In the genomic region with DNA sequence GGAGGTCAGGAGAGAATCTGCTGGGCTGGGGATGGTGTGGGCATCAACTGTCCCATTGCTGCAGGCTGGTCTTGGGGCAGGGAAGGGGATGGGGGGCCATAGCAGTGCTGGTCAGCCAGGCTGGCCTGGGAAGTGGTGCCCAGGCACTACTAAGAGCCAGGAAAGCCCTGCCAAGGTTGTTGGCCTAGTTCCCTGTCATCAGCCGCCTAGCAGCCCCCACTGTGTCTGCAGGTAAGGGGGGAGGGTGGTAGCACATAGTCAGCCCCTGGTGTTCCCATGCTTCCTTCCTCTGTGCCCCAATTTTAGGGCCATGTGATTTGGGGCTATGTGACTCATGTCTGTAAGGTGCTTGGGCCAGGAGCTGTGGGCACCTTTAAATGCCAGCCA, we compare ENCODE assay signal across 10 cellular contexts. TPM values are rescaled to one million over a fixed set of nuclear protein-coding genes. Genes with fewer than 3 reads are reported as not detected.
DNase-seq lines count a peak whose midpoint lies in the region; ATAC-seq, FAIRE-seq and TF ChIP-seq lines count a peak whose summit lies in the region.
"Had no signal": no experiment of that assay in that cellular context is flagged by ENCODE, and none has a peak within 500 bp of the region (broad histone marks: within the 10 kb centered on the region; RNA-seq: fewer than 3 reads in every experiment).

No MANE protein-coding gene starts in this region.

- H3K4me1 Mint-ChIP-seq in activated naive CD8-positive, alpha-beta T cell treated with anti-CD3 and anti-CD28 coated beads, Interleukin-2, amount 50 U/mL, for 24 hours, result peaks cover 63% of the 10 kb centered on the region

- H3K4me3 ChIP-seq in HUES6 (ENCODE audit: low read depth, low read length), result peak overlapping the region; percentile 13; the same call in 1 of the 2 replicates
- H3K4me3 ChIP-seq in liver (ENCODE audit: low read depth in 1 of 3, low read length in 3 of 3), result no peak overlapping the region
- H3K4me3 ChIP-seq in skin epidermis, result no peak overlapping the region
- no peak overlapping the region for H3K4me3 ChIP-seq in foreskin fibroblast (ENCODE audit: low read depth in 1 of 2, low read length in 2 of 2)

- no peaks in the 10 kb centered on the region for H3K27me3 Mint-ChIP-seq in activated naive CD8-positive, alpha-beta T cell treated with anti-CD3 and anti-CD28 coated beads, Interleukin-2, amount 50 U/mL, for 24 hours

- no peak overlapping the region for H3K27ac ChIP-seq in HUES6 (ENCODE audit: low read depth, low read length)
- H3K27ac ChIP-seq in liver (ENCODE audit: low read depth in 1 of 2, low read length in 2 of 2), result peak overlapping the region; percentile 97 to 99
- H3K27ac ChIP-seq in skin epidermis, result peak overlapping the region in 18 of 21 experiments; percentile 15 to 96 (median 85)

- DNase-seq in activated naive CD8-positive, alpha-beta T cell treated with anti-CD3 and anti-CD28 coated beads, Interleukin-2, amount 50 U/mL, for 24 hours, result no peak
- DNase-seq in foreskin fibroblast (no peak), RCC 7860 (ENCODE audit: low spot score) (no peak)
- DNase-seq: islet precursor cell, NCI-H226 had no signal

- TF ChIP-seq RAD21 in liver (IDR thresholded peaks at IDR 0.05), result no peak

- no peak for FAIRE-seq in RCC 7860 (lab: Jason Lieb, UNC)

- no peak for TF ChIP-seq CTCF in liver (IDR thresholded peaks at IDR 0.05; ENCODE audit: low read depth, low read length, missing input control)
- TF ChIP-seq CTCF in foreskin fibroblast (IDR thresholded peaks at IDR 0.05; ENCODE audit: low read depth, low read length), result no peak

- peaks cover under 1% of the 10 kb centered on the region; the same call in 1 of the 2 replicates for H3K36me3 ChIP-seq in HUES6 (ENCODE audit: control insufficient read depth, insufficient read depth, low read length)
- peaks cover 0 to 4% (median 2%) of the 10 kb centered on the region in 4 donors for H3K36me3 ChIP-seq in liver (ENCODE audit: control insufficient read depth in 4 of 4, insufficient read depth in 3 of 4, low read depth in 1 of 4, low read length in 3 of 4)

- H3K9me3 Mint-ChIP-seq in activated naive CD8-positive, alpha-beta T cell treated with anti-CD3 and anti-CD28 coated beads, Interleukin-2, amount 50 U/mL, for 24 hours, result no peaks in the 10 kb centered on the region

- H3K9ac ChIP-seq in HUES6 (ENCODE audit: low read length) (peak overlapping the region; percentile 10), liver (ENCODE audit: low read depth in 1 of 2, low read length in 2 of 2) (peak overlapping the region in 1 of 2 donors; percentile 17)

- H3K4me3 Mint-ChIP-seq in activated naive CD8-positive, alpha-beta T cell treated with anti-CD3 and anti-CD28 coated beads, Interleukin-2, amount 50 U/mL, for 24 hours, result no peak overlapping the region

- H3K27ac Mint-ChIP-seq in activated naive CD8-positive, alpha-beta T cell treated with anti-CD3 and anti-CD28 coated beads, Interleukin-2, amount 50 U/mL, for 24 hours, result peak overlapping the region; percentile 54

- no peak for ATAC-seq in activated naive CD8-positive, alpha-beta T cell treated with anti-CD3 and anti-CD28 coated beads, Interleukin-2, amount 50 U/mL, for 24 hours
- ATAC-seq in GM18858 (IDR thresholded peaks at IDR 0.05; ENCODE audit: unreplicated experiment) (no peak), GM18873 (IDR thresholded peaks at IDR 0.05; ENCODE audit: low FRiP score, unreplicated experiment) (no peak)

- H3K27me3 ChIP-seq in HUES6 (ENCODE audit: control insufficient read depth, insufficient read depth, low read length), result peaks cover 75% of the 10 kb centered on the region
- no peaks in the 10 kb centered on the region for H3K27me3 ChIP-seq in liver (ENCODE audit: control insufficient read depth in 4 of 4, insufficient read depth in 4 of 4, low read length in 3 of 4)

- WGBS in liver, result 16% methylated on average over 1 of the region's 1 CpG

- H3K4me1 ChIP-seq in HUES6 (ENCODE audit: control insufficient read depth, insufficient read depth, low read length), result peaks cover 72% of the 10 kb centered on the region
- peaks cover 47 to 89% (median 83%) of the 10 kb centered on the region in 4 donors for H3K4me1 ChIP-seq in liver (ENCODE audit: control insufficient read depth in 4 of 4, insufficient read depth in 4 of 4, low read length in 3 of 4)

- H3K9me3 ChIP-seq in HUES6 (ENCODE audit: control insufficient read depth, insufficient read depth, low read depth, low read length), result no peaks in the 10 kb centered on the region
- no peaks in the 10 kb centered on the region for H3K9me3 ChIP-seq in liver (ENCODE audit: control insufficient read depth in 4 of 4, low read length in 3 of 4)

- H3K36me3 Mint-ChIP-seq in activated naive CD8-positive, alpha-beta T cell treated with anti-CD3 and anti-CD28 coated beads, Interleukin-2, amount 50 U/mL, for 24 hours (ENCODE audit: low read depth), result peaks cover 7% of the 10 kb centered on the region

TF ChIP-seq in liver, 16 proteins besides CTCF, POLR2A, EP300 and RAD21:
- TF ChIP-seq HNF4G (IDR thresholded peaks at IDR 0.05) (no peak), YY1 (IDR thresholded peaks at IDR 0.05) (no peak), JUND (IDR thresholded peaks at IDR 0.05) (no peak), NR2F2 (IDR thresholded peaks at IDR 0.05) (no peak), SP1 (IDR thresholded peaks at IDR 0.05) (no peak), RXRA (IDR thresholded peaks at IDR 0.05) (no peak), GABPA (IDR thresholded peaks at IDR 0.05 in 1 of 2, conservative IDR thresholded peaks at IDR 0.05 in 1 of 2) (no peak), EGR1 (IDR thresholded peaks at IDR 0.05; ENCODE audit: low read depth in 2 of 2) (no peak), FOXA2 (IDR thresholded peaks at IDR 0.05) (no peak), FOXA1 (IDR thresholded peaks at IDR 0.05) (no peak), TAF1 (conservative IDR thresholded peaks at IDR 0.05) (no peak), HNF4A (conservative IDR thresholded peaks at IDR 0.05) (no peak)
- TF ChIP-seq, protein P1, sequence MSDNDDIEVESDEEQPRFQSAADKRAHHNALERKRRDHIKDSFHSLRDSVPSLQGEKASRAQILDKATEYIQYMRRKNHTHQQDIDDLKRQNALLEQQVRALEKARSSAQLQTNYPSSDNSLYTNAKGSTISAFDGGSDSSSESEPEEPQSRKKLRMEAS (IDR thresholded peaks at IDR 0.05), result no peak
- TF ChIP-seq, protein P2, sequence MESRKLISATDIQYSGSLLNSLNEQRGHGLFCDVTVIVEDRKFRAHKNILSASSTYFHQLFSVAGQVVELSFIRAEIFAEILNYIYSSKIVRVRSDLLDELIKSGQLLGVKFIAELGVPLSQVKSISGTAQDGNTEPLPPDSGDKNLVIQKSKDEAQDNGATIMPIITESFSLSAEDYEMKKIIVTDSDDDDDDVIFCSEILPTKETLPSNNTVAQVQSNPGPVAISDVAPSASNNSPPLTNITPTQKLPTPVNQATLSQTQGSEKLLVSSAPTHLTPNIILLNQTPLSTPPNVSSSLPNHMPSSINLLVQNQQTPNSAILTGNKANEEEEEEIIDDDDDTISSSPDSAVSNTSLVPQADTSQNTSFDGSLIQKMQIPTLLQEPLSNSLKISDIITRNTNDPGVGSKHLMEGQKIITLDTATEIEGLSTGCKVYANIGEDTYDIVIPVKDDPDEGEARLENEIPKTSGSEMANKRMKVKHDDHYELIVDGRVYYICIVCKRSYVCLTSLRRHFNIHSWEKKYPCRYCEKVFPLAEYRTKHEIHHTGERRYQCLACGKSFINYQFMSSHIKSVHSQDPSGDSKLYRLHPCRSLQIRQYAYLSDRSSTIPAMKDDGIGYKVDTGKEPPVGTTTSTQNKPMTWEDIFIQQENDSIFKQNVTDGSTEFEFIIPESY (IDR thresholded peaks at IDR 0.05), result no peak
- TF ChIP-seq, protein P3, sequence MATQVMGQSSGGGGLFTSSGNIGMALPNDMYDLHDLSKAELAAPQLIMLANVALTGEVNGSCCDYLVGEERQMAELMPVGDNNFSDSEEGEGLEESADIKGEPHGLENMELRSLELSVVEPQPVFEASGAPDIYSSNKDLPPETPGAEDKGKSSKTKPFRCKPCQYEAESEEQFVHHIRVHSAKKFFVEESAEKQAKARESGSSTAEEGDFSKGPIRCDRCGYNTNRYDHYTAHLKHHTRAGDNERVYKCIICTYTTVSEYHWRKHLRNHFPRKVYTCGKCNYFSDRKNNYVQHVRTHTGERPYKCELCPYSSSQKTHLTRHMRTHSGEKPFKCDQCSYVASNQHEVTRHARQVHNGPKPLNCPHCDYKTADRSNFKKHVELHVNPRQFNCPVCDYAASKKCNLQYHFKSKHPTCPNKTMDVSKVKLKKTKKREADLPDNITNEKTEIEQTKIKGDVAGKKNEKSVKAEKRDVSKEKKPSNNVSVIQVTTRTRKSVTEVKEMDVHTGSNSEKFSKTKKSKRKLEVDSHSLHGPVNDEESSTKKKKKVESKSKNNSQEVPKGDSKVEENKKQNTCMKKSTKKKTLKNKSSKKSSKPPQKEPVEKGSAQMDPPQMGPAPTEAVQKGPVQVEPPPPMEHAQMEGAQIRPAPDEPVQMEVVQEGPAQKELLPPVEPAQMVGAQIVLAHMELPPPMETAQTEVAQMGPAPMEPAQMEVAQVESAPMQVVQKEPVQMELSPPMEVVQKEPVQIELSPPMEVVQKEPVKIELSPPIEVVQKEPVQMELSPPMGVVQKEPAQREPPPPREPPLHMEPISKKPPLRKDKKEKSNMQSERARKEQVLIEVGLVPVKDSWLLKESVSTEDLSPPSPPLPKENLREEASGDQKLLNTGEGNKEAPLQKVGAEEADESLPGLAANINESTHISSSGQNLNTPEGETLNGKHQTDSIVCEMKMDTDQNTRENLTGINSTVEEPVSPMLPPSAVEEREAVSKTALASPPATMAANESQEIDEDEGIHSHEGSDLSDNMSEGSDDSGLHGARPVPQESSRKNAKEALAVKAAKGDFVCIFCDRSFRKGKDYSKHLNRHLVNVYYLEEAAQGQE (IDR thresholded peaks at IDR 0.05), result no peak
- TF ChIP-seq, protein P4, sequence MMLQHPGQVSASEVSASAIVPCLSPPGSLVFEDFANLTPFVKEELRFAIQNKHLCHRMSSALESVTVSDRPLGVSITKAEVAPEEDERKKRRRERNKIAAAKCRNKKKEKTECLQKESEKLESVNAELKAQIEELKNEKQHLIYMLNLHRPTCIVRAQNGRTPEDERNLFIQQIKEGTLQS (IDR thresholded peaks at IDR 0.05), result no peak

RNA-seq across cellular contexts. Expression of a gene that starts 17.8 kb away (rescaled TPM):
- under 1 TPM; 0.47 to 0.59 TPM for total RNA-seq in liver
- polyA plus RNA-seq in liver, result under 1 TPM in 1 of 2 donors, not detected in 1; 0.48 TPM

RNA-seq across cellular contexts. Expression of a gene that starts 37.8 kb away (rescaled TPM):
- 10 to 100 TPM in 1 of 2 donors, 1 to 10 TPM in 1; 8.7 to 12.9 TPM for total RNA-seq in liver
- polyA plus RNA-seq in liver, result 10 to 100 TPM in 1 of 2 donors, 1 to 10 TPM in 1; 6.6 to 26.2 TPM

RNA-seq across cellular contexts. Expression of a gene that starts 59.1 kb away (rescaled TPM):
- total RNA-seq in liver, result 10 to 100 TPM in 1 of 2 donors, 1 to 10 TPM in 1; 2.3 to 16.5 TPM
- polyA plus RNA-seq in liver, result 1 to 10 TPM in 1 of 2 donors, under 1 TPM in 1; 0.54 to 2.6 TPM
